8 cellular contexts compared by ENCODE assay signal in the genomic region with DNA sequence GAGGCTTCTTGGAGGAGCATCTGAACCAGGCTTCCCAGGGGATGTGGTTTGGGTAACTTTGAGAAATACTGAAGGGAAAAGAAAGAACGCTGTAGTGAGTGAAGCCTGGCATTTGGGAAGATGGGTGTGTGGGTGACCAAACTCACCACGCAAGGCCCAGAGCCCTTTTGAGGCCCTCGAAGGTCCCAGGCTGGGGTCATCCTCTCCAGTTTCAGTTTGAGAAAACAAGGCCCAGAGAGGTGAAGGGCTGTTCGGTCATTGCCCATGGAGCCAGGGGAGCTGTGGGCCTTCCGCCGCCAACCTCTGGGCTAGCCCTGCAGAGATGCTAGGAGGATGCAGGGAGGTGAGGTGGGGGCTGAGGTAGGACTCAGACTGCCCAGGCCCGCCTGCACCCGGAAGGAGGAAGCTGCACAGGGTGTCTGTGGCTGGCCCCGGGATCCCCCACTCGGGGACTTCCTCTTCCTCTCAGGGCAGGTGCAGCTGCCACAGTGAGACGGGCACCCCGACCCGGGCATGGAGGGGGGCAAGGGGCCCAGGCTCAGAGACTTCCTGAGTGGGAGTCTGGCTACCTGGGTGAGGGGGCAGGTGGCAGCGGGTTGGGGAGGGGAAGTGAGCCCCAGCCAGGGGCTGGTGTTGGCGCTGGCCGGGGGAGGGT. TPM values are rescaled to one million over a fixed set of nuclear protein-coding genes. Genes with fewer than 3 reads are reported as not detected.
DNase-seq lines count a peak whose midpoint lies in the region; ATAC-seq and TF ChIP-seq lines count a peak whose summit lies in the region.

TSS of gene CCDC88B (plus strand) at position 451 of the 655 bp plus-strand sequence. CDS start at position 514, 63 bp downstream.

- H3K4me2 ChIP-seq in GM23248 (ENCODE audit: unreplicated experiment) = no peak within 1 kb of the TSS

- in situ Hi-C loops in GM23248 (cut with MboI) = no loop called here

- TF ChIP-seq CTCF in GM06990 (IDR thresholded peaks at IDR 0.05; ENCODE audit: insufficient read depth, low read length, poor library complexity, severe bottlenecking) = no peak

- H3K27ac ChIP-seq in GM23248 = no peak within 1 kb of the TSS

- H3K27me3 Mint-ChIP-seq in activated T-helper 1 cell treated with anti-CD3 and anti-CD28 coated beads, Interleukin-12 subunit alpha, Interleukin-12 subunit beta, Interleukin-2, Interleukin-4 antibody, amounts not matched to agents 30 ng/mL and 10 ng/mL and 1 ng/mL, durations not matched to agents 14 hours and 24 hours and 36 hours (ENCODE audit: insufficient read depth) = no peaks in the 10 kb centered on the region
- peaks cover 2 to 4% (median 4%) of the 10 kb centered on the region in 3 donors for H3K27me3 Mint-ChIP-seq in immature natural killer cell (ENCODE audit: low read depth in 3 of 3)

- peak within 1 kb of the TSS; percentile 90 for H3K4me3 ChIP-seq in GM06990 (replicated peaks; ENCODE audit: low read depth, low read length)
- no peak within 1 kb of the TSS for H3K4me3 ChIP-seq in GM23248

- peaks cover 39% of the 10 kb centered on the region for H3K4me1 Mint-ChIP-seq in activated T-helper 1 cell treated with anti-CD3 and anti-CD28 coated beads, Interleukin-12 subunit alpha, Interleukin-12 subunit beta, Interleukin-2, Interleukin-4 antibody, amounts not matched to agents 30 ng/mL and 10 ng/mL and 1 ng/mL, durations not matched to agents 14 hours and 24 hours and 36 hours (ENCODE audit: low read depth)
- H3K4me1 Mint-ChIP-seq in immature natural killer cell = peaks cover 37 to 45% of the 10 kb centered on the region in 2 donors

- H4K20me1 ChIP-seq in GM23248 (ENCODE audit: insufficient read depth) = no peaks in the 10 kb centered on the region

- H3K27me3 ChIP-seq in GM06990 (replicated peaks; ENCODE audit: control insufficient read depth, insufficient read depth, low read length) = no peaks in the 10 kb centered on the region
- H3K27me3 ChIP-seq in GM23248 (replicated peaks; ENCODE audit: insufficient read depth) = no peaks in the 10 kb centered on the region

- H3F3A ChIP-seq in GM23248 (ENCODE audit: insufficient read depth) = no peaks in the 10 kb centered on the region

- no peak within 1 kb of the TSS for H2AFZ ChIP-seq in GM23248

- intact Hi-C loops in activated T-helper 1 cell treated with anti-CD3 and anti-CD28 coated beads, Interleukin-12 subunit alpha, Interleukin-12 subunit beta, Interleukin-2, Interleukin-4 antibody, amounts not matched to agents 30 ng/mL and 10 ng/mL and 1 ng/mL, durations not matched to agents 14 hours and 24 hours and 36 hours (cut with micrococcal nuclease) = loop anchor here (1.0 to 2.0 kb wide), 5 partner anchors 9 to 99 kb away; partner anchors contain the start of genes BAD, ESRRA, FKBP2 and GPR137

- H3K36me3 Mint-ChIP-seq in activated T-helper 1 cell treated with anti-CD3 and anti-CD28 coated beads, Interleukin-12 subunit alpha, Interleukin-12 subunit beta, Interleukin-2, Interleukin-4 antibody, amounts not matched to agents 30 ng/mL and 10 ng/mL and 1 ng/mL, durations not matched to agents 14 hours and 24 hours and 36 hours (ENCODE audit: low read depth) = peaks cover 8% of the 10 kb centered on the region
- H3K36me3 Mint-ChIP-seq in immature natural killer cell = peaks cover 0 to 13% (median 7%) of the 10 kb centered on the region in 3 donors

- no peaks in the 10 kb centered on the region for H3K9me3 ChIP-seq in GM23248 (ENCODE audit: low read depth)

- no peak within 1 kb of the TSS for H3K9ac ChIP-seq in GM23248

- H3K36me3 ChIP-seq in GM06990 (ENCODE audit: control insufficient read depth, insufficient read depth, low read length) (peaks cover 17% of the 10 kb centered on the region), GM23248 (ENCODE audit: low read depth) (no peaks in the 10 kb centered on the region)

- DNase-seq in GM06990 (ENCODE audit: extremely low read depth, insufficient read length) = peak; percentile 83
- peak; percentile 46 for DNase-seq in OCI-M1 (lab: John Stamatoyannopoulos, UW)
- peak; percentile 82 for DNase-seq in activated T-helper 1 cell treated with anti-CD3 and anti-CD28 coated beads, Interleukin-12 subunit alpha, Interleukin-12 subunit beta, Interleukin-2, Interleukin-4 antibody, amounts not matched to agents 30 ng/mL and 10 ng/mL and 1 ng/mL, durations not matched to agents 14 hours and 24 hours and 36 hours (ENCODE audit: low spot score)
- peak; percentile 90 to 91 (median 90) for DNase-seq in immature natural killer cell
- DNase-seq in stimulated activated CD8-positive, alpha-beta memory T cell treated with anti-CD3 and anti-CD28 coated beads, Interleukin-4, amount 100 ng/mL, for 24 hours (ENCODE audit: low read depth) = peak; percentile 74
- no peak for DNase-seq in GM23248
- no peak for DNase-seq in occipital lobe (lab: John Stamatoyannopoulos, UW)

- WGBS in GM23248 (ENCODE audit: low coverage in 1 of 2, low lambda C conversion rate in 2 of 2, missing lambda C conversion rate in 2 of 2), 2 experiments = 74 to 76% methylated on average over 13 to 16 of the region's 16 CpGs

- H3K4me3 Mint-ChIP-seq in activated T-helper 1 cell treated with anti-CD3 and anti-CD28 coated beads, Interleukin-12 subunit alpha, Interleukin-12 subunit beta, Interleukin-2, Interleukin-4 antibody, amounts not matched to agents 30 ng/mL and 10 ng/mL and 1 ng/mL, durations not matched to agents 14 hours and 24 hours and 36 hours = peak within 1 kb of the TSS; percentile 91
- peak within 1 kb of the TSS; percentile 88 to 93 (median 89) for H3K4me3 Mint-ChIP-seq in immature natural killer cell

- H3K27ac Mint-ChIP-seq in activated T-helper 1 cell treated with anti-CD3 and anti-CD28 coated beads, Interleukin-12 subunit alpha, Interleukin-12 subunit beta, Interleukin-2, Interleukin-4 antibody, amounts not matched to agents 30 ng/mL and 10 ng/mL and 1 ng/mL, durations not matched to agents 14 hours and 24 hours and 36 hours = peak within 1 kb of the TSS; percentile 94
- peak within 1 kb of the TSS; percentile 95 to 99 (median 98) for H3K27ac Mint-ChIP-seq in immature natural killer cell

- H3K9me2 ChIP-seq in GM23248 (ENCODE audit: insufficient read depth) = no peaks in the 10 kb centered on the region

- no peaks in the 10 kb centered on the region for H3K4me1 ChIP-seq in GM23248 (ENCODE audit: insufficient read depth)

- H3K79me2 ChIP-seq in GM23248 (ENCODE audit: insufficient read depth) = no peaks in the 10 kb centered on the region

- H3K9me3 Mint-ChIP-seq in activated T-helper 1 cell treated with anti-CD3 and anti-CD28 coated beads, Interleukin-12 subunit alpha, Interleukin-12 subunit beta, Interleukin-2, Interleukin-4 antibody, amounts not matched to agents 30 ng/mL and 10 ng/mL and 1 ng/mL, durations not matched to agents 14 hours and 24 hours and 36 hours = no peaks in the 10 kb centered on the region
- no peaks in the 10 kb centered on the region for H3K9me3 Mint-ChIP-seq in immature natural killer cell

- ATAC-seq in HG02623 (IDR thresholded peaks at IDR 0.05; ENCODE audit: unreplicated experiment) = peak; percentile 53

RNA-seq across cellular contexts. Expression of gene CCDC88B, which starts in this region (rescaled TPM):
- total RNA-seq in activated T-helper 1 cell treated with anti-CD3 and anti-CD28 coated beads, Interleukin-12 subunit alpha, Interleukin-12 subunit beta, Interleukin-2, Interleukin-4 antibody, amounts not matched to agents 30 ng/mL and 10 ng/mL and 1 ng/mL, durations not matched to agents 14 hours and 24 hours and 36 hours = 133 and 137 TPM in 2 replicates
- polyA plus RNA-seq in immature natural killer cell (10 to 100 TPM; 10.3 to 86.7 (median 16.4) TPM), GM23248 (2016; fragmentation: Nextera tagmentation; extraction: Ambion mirVana) (2.6 and 3.1 TPM in 2 replicates)
- total RNA-seq in GM23248 (2014; rRNA removed; shearing (Covaris generic)) = 1.8 TPM in 2 replicates
- 1.4 TPM for total RNA-seq in occipital lobe

Comparison
In these comparisons a context has a peak if more than half of its experiments do, and no peak if none do; other contexts are left out.
1. RNA of gene CCDC88B (total RNA-seq): 133 to 137 TPM in activated T-helper 1 cell treated with anti-CD3 and anti-CD28 coated beads, Interleukin-12 subunit alpha, Interleukin-12 subunit beta, Interleukin-2, Interleukin-4 antibody, amounts not matched to agents 30 ng/mL and 10 ng/mL and 1 ng/mL, durations not matched to agents 14 hours and 24 hours and 36 hours; 1.8 TPM in GM23248 and 1.4 TPM in occipital lobe (single experiment); every median in the first group is over 10 times any median in the second.
2. DNase-seq: peak in GM06990 (single experiment), OCI-M1 (single experiment), activated T-helper 1 cell treated with anti-CD3 and anti-CD28 coated beads, Interleukin-12 subunit alpha, Interleukin-12 subunit beta, Interleukin-2, Interleukin-4 antibody, amounts not matched to agents 30 ng/mL and 10 ng/mL and 1 ng/mL, durations not matched to agents 14 hours and 24 hours and 36 hours (single experiment), immature natural killer cell (3 of 3) and stimulated activated CD8-positive, alpha-beta memory T cell treated with anti-CD3 and anti-CD28 coated beads, Interleukin-4, amount 100 ng/mL, for 24 hours (single experiment); none in GM23248 (single experiment) and occipital lobe (single experiment).